In genomic region chr15:68559342-68560310, GRCh38 we compare ENCODE assay signal across 1 cellular context.
TF ChIP-seq lines count a peak whose summit lies in the region.

No MANE protein-coding gene starts in this region.

TF ChIP-seq in HepG2, 621 proteins besides CTCF, POLR2A, EP300 and RAD21 (continued from another document and continues in another):
- TF ChIP-seq, protein P1, sequence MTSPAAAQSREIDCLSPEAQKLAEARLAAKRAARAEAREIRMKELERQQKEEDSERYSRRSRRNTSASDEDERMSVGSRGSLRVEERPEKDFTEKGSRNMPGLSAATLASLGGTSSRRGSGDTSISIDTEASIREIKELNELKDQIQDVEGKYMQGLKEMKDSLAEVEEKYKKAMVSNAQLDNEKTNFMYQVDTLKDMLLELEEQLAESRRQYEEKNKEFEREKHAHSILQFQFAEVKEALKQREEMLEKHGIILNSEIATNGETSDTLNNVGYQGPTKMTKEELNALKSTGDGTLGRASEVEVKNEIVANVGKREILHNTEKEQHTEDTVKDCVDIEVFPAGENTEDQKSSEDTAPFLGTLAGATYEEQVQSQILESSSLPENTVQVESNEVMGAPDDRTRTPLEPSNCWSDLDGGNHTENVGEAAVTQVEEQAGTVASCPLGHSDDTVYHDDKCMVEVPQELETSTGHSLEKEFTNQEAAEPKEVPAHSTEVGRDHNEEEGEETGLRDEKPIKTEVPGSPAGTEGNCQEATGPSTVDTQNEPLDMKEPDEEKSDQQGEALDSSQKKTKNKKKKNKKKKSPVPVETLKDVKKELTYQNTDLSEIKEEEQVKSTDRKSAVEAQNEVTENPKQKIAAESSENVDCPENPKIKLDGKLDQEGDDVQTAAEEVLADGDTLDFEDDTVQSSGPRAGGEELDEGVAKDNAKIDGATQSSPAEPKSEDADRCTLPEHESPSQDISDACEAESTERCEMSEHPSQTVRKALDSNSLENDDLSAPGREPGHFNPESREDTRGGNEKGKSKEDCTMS (CRISPR knock-in tag; conservative IDR thresholded peaks at IDR 0.05): no peak
- TF ChIP-seq ZNF776 (CRISPR knock-in tag; IDR thresholded peaks at IDR 0.05) (no peak), ZNF20 (CRISPR knock-in tag; IDR thresholded peaks at IDR 0.05) (no peak), ATM (IDR thresholded peaks at IDR 0.05; ENCODE audit: borderline replicate concordance) (no peak), NPAS2 (CRISPR knock-in tag; IDR thresholded peaks at IDR 0.05; ENCODE audit: borderline replicate concordance) (no peak), ZNF282 (IDR thresholded peaks at IDR 0.05; ENCODE audit: partially characterized antibody) (no peak), ZNF367 (CRISPR knock-in tag; IDR thresholded peaks at IDR 0.05; ENCODE audit: borderline replicate concordance) (no peak), NKX3-1 (CRISPR knock-in tag; IDR thresholded peaks at IDR 0.05) (no peak), SATB2 (CRISPR knock-in tag; IDR thresholded peaks at IDR 0.05) (no peak), BCL6 (CRISPR knock-in tag; IDR thresholded peaks at IDR 0.05) (no peak), ZNF629 (CRISPR knock-in tag; conservative IDR thresholded peaks at IDR 0.05) (no peak), TBX2 (CRISPR knock-in tag; IDR thresholded peaks at IDR 0.05; ENCODE audit: borderline replicate concordance) (0 out of 2 replicates have a peak, but pooled peaks have one; percentile 16), PHF20 (CRISPR knock-in tag; IDR thresholded peaks at IDR 0.05) (no peak), DBP (CRISPR knock-in tag; IDR thresholded peaks at IDR 0.05; ENCODE audit: not compliant biosample characterization) (no peak), ZNF256 (CRISPR knock-in tag; conservative IDR thresholded peaks at IDR 0.05) (no peak), KDM6A (CRISPR knock-in tag; IDR thresholded peaks at IDR 0.05; ENCODE audit: low read depth) (no peak), ZNF768 (CRISPR knock-in tag; IDR thresholded peaks at IDR 0.05) (peak; percentile 60; the same call in 1 of the 2 replicates), ZNF687 (CRISPR knock-in tag; IDR thresholded peaks at IDR 0.05) (peak; percentile 48), ATRX (CRISPR knock-in tag; IDR thresholded peaks at IDR 0.05; ENCODE audit: borderline replicate concordance) (no peak), ZSCAN12 (CRISPR knock-in tag; IDR thresholded peaks at IDR 0.05) (no peak), STAG1 (CRISPR knock-in tag; IDR thresholded peaks at IDR 0.05) (peak; percentile 81), PAX8 (CRISPR knock-in tag; IDR thresholded peaks at IDR 0.05; ENCODE audit: borderline replicate concordance) (no peak), TFDP1 (CRISPR knock-in tag; IDR thresholded peaks at IDR 0.05; ENCODE audit: borderline replicate concordance) (peak; percentile 45; the same call in 1 of the 2 replicates), ZNF569 (CRISPR knock-in tag; IDR thresholded peaks at IDR 0.05; ENCODE audit: borderline replicate concordance) (no peak), RFX3 (CRISPR knock-in tag; IDR thresholded peaks at IDR 0.05) (no peak), SSRP1 (CRISPR knock-in tag; IDR thresholded peaks at IDR 0.05) (no peak), DPF2 (CRISPR knock-in tag; IDR thresholded peaks at IDR 0.05; ENCODE audit: borderline replicate concordance, low read depth) (no peak), ZNF605 (CRISPR knock-in tag; IDR thresholded peaks at IDR 0.05) (0 out of 2 replicates have a peak, but pooled peaks have one; percentile 17), PRDM15 (CRISPR knock-in tag; IDR thresholded peaks at IDR 0.05) (no peak), PRMT3 (CRISPR knock-in tag; IDR thresholded peaks at IDR 0.05; ENCODE audit: borderline replicate concordance, low read depth) (no peak), ZC3H13 (CRISPR knock-in tag; IDR thresholded peaks at IDR 0.05) (no peak), ZNF607 (CRISPR knock-in tag; IDR thresholded peaks at IDR 0.05; ENCODE audit: borderline replicate concordance) (no peak), HNRNPLL (IDR thresholded peaks at IDR 0.05; ENCODE audit: low read depth, low read length, poor library complexity, severe bottlenecking) (peak; percentile 38), DR1 (CRISPR knock-in tag; IDR thresholded peaks at IDR 0.05) (no peak), JUND (CRISPR knock-in tag; IDR thresholded peaks at IDR 0.05) (no peak)
- TF ChIP-seq, protein P2, sequence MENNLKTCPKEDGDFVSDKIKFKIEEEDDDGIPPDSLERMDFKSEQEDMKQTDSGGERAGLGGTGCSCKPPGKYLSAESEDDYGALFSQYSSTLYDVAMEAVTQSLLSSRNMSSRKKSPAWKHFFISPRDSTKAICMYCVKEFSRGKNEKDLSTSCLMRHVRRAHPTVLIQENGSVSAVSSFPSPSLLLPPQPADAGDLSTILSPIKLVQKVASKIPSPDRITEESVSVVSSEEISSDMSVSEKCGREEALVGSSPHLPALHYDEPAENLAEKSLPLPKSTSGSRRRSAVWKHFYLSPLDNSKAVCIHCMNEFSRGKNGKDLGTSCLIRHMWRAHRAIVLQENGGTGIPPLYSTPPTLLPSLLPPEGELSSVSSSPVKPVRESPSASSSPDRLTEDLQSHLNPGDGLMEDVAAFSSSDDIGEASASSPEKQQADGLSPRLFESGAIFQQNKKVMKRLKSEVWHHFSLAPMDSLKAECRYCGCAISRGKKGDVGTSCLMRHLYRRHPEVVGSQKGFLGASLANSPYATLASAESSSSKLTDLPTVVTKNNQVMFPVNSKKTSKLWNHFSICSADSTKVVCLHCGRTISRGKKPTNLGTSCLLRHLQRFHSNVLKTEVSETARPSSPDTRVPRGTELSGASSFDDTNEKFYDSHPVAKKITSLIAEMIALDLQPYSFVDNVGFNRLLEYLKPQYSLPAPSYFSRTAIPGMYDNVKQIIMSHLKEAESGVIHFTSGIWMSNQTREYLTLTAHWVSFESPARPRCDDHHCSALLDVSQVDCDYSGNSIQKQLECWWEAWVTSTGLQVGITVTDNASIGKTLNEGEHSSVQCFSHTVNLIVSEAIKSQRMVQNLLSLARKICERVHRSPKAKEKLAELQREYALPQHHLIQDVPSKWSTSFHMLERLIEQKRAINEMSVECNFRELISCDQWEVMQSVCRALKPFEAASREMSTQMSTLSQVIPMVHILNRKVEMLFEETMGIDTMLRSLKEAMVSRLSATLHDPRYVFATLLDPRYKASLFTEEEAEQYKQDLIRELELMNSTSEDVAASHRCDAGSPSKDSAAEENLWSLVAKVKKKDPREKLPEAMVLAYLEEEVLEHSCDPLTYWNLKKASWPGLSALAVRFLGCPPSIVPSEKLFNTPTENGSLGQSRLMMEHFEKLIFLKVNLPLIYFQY (CRISPR knock-in tag; IDR thresholded peaks at IDR 0.05; ENCODE audit: borderline replicate concordance): 0 out of 2 replicates have a peak, but pooled peaks have one; percentile 36
- TF ChIP-seq, protein P3, sequence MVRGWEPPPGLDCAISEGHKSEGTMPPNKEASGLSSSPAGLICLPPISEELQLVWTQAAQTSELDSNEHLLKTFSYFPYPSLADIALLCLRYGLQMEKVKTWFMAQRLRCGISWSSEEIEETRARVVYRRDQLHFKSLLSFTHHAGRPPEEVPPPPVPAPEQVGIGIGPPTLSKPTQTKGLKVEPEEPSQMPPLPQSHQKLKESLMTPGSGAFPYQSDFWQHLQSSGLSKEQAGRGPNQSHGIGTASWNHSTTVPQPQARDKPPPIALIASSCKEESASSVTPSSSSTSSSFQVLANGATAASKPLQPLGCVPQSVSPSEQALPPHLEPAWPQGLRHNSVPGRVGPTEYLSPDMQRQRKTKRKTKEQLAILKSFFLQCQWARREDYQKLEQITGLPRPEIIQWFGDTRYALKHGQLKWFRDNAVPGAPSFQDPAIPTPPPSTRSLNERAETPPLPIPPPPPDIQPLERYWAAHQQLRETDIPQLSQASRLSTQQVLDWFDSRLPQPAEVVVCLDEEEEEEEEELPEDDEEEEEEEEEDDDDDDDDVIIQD (CRISPR knock-in tag; IDR thresholded peaks at IDR 0.05; ENCODE audit: low read depth): no peak
- TF ChIP-seq, protein P4, sequence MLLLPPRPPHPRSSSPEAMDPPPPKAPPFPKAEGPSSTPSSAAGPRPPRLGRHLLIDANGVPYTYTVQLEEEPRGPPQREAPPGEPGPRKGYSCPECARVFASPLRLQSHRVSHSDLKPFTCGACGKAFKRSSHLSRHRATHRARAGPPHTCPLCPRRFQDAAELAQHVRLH (CRISPR knock-in tag; IDR thresholded peaks at IDR 0.05; ENCODE audit: borderline replicate concordance, low read depth): no peak
- TF ChIP-seq, protein P5, sequence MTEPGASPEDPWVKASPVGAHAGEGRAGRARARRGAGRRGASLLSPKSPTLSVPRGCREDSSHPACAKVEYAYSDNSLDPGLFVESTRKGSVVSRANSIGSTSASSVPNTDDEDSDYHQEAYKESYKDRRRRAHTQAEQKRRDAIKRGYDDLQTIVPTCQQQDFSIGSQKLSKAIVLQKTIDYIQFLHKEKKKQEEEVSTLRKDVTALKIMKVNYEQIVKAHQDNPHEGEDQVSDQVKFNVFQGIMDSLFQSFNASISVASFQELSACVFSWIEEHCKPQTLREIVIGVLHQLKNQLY (CRISPR knock-in tag; IDR thresholded peaks at IDR 0.05): no peak
